Comparison of ENCODE assay signal across 1 cellular context in genomic region chr2:147843864-147844690, GRCh38.
TF ChIP-seq lines count a peak whose summit lies in the region.

No MANE protein-coding gene starts in this region.

TF ChIP-seq in HepG2, 621 proteins besides CTCF, POLR2A, EP300 and RAD21 (continued from another document and continues in another):
- TF ChIP-seq SNAPC4 (CRISPR knock-in tag; IDR thresholded peaks at IDR 0.05) (peak; percentile 81; the same call in 1 of the 2 replicates), ZNF720 (CRISPR knock-in tag; IDR thresholded peaks at IDR 0.05) (no peak), ARHGAP35 (CRISPR knock-in tag; IDR thresholded peaks at IDR 0.05; ENCODE audit: borderline replicate concordance) (no peak; the same call in 1 of the 2 replicates), NONO (IDR thresholded peaks at IDR 0.05) (no peak), NONO (CRISPR knock-in tag; conservative IDR thresholded peaks at IDR 0.05) (peak; percentile 66), ZBTB1 (CRISPR knock-in tag; IDR thresholded peaks at IDR 0.05; ENCODE audit: borderline replicate concordance) (no peak), HNRNPL (IDR thresholded peaks at IDR 0.05; ENCODE audit: low read depth, low read length) (peak; percentile 79; the same call in 1 of the 2 replicates), NRL (CRISPR knock-in tag; IDR thresholded peaks at IDR 0.05; ENCODE audit: borderline replicate concordance) (peak; percentile 95; the same call in 1 of the 2 replicates), KLF11 (CRISPR knock-in tag; IDR thresholded peaks at IDR 0.05) (peak; percentile 24; the same call in 1 of the 2 replicates), ZNF569 (CRISPR knock-in tag; IDR thresholded peaks at IDR 0.05; ENCODE audit: borderline replicate concordance) (no peak), ZFP82 (CRISPR knock-in tag; IDR thresholded peaks at IDR 0.05; ENCODE audit: borderline replicate concordance) (no peak), ZMYM3 (CRISPR knock-in tag; IDR thresholded peaks at IDR 0.05) (no peak), ZNF331 (CRISPR knock-in tag; IDR thresholded peaks at IDR 0.05) (peak; percentile 37), IKZF4 (CRISPR knock-in tag; IDR thresholded peaks at IDR 0.05; ENCODE audit: borderline replicate concordance, low read depth, not compliant biosample characterization) (peak; percentile 88), ZBTB49 (CRISPR knock-in tag; IDR thresholded peaks at IDR 0.05; ENCODE audit: borderline replicate concordance) (no peak), FLYWCH1 (CRISPR knock-in tag; IDR thresholded peaks at IDR 0.05) (no peak), NPAS2 (CRISPR knock-in tag; IDR thresholded peaks at IDR 0.05; ENCODE audit: borderline replicate concordance) (peak; percentile 73; the same call in 1 of the 2 replicates), ZMAT5 (CRISPR knock-in tag; IDR thresholded peaks at IDR 0.05; ENCODE audit: borderline replicate concordance, low read depth) (no peak), ZBTB20 (CRISPR knock-in tag; IDR thresholded peaks at IDR 0.05; ENCODE audit: borderline replicate concordance, low read depth) (peak; percentile 17; the same call in 1 of the 2 replicates), ATF1 (CRISPR knock-in tag; IDR thresholded peaks at IDR 0.05) (no peak), SOX6 (IDR thresholded peaks at IDR 0.05) (no peak), SOX6 (CRISPR knock-in tag; IDR thresholded peaks at IDR 0.05) (peak; percentile 76), ZSCAN31 (CRISPR knock-in tag; IDR thresholded peaks at IDR 0.05; ENCODE audit: low read depth) (peak; percentile 67), ZNF558 (CRISPR knock-in tag; IDR thresholded peaks at IDR 0.05; ENCODE audit: borderline replicate concordance) (peak; percentile 38; the same call in 1 of the 2 replicates), RNF219 (CRISPR knock-in tag; IDR thresholded peaks at IDR 0.05) (peak; percentile 58; the same call in 1 of the 2 replicates), DR1 (CRISPR knock-in tag; IDR thresholded peaks at IDR 0.05) (peak; percentile 87), SKI (IDR thresholded peaks at IDR 0.05; ENCODE audit: partially characterized antibody) (peak; percentile 98), RNF2 (conservative IDR thresholded peaks at IDR 0.05; ENCODE audit: low read depth) (peak; percentile 98), ZNF577 (CRISPR knock-in tag; IDR thresholded peaks at IDR 0.05; ENCODE audit: borderline replicate concordance, low read depth) (no peak), ZNF598 (CRISPR knock-in tag; IDR thresholded peaks at IDR 0.05; ENCODE audit: borderline replicate concordance) (peak; percentile 83; the same call in 1 of the 2 replicates), SPEN (CRISPR knock-in tag; IDR thresholded peaks at IDR 0.05; ENCODE audit: low read depth) (peak; percentile 53), ZNF34 (CRISPR knock-in tag; IDR thresholded peaks at IDR 0.05; ENCODE audit: borderline replicate concordance) (no peak), ZNF33A (CRISPR knock-in tag; IDR thresholded peaks at IDR 0.05; ENCODE audit: borderline replicate concordance) (no peak), ZNF264 (CRISPR knock-in tag; IDR thresholded peaks at IDR 0.05) (peak; percentile 84), ATF7-NPFF (CRISPR knock-in tag; IDR thresholded peaks at IDR 0.05; ENCODE audit: low read depth) (no peak), ZNF784 (CRISPR knock-in tag; IDR thresholded peaks at IDR 0.05; ENCODE audit: borderline replicate concordance) (peak; percentile 49; the same call in 1 of the 2 replicates), ZNF557 (CRISPR knock-in tag; IDR thresholded peaks at IDR 0.05) (peak; percentile 86; the same call in 1 of the 2 replicates), HDAC2 (CRISPR knock-in tag; IDR thresholded peaks at IDR 0.05) (peak; percentile 77), STAT5B (CRISPR knock-in tag; IDR thresholded peaks at IDR 0.05) (0 out of 2 replicates have a peak, but pooled peaks have one; percentile 15), ZNF510 (CRISPR knock-in tag; IDR thresholded peaks at IDR 0.05; ENCODE audit: low read depth) (no peak; the same call in 1 of the 2 replicates), HOXA3 (CRISPR knock-in tag; IDR thresholded peaks at IDR 0.05) (peak; percentile 65), AFF4 (CRISPR knock-in tag; IDR thresholded peaks at IDR 0.05) (no peak), MAFF (IDR thresholded peaks at IDR 0.05; ENCODE audit: low read depth, low read length) (no peak), HOXD1 (CRISPR knock-in tag; IDR thresholded peaks at IDR 0.05) (peak; percentile 71; the same call in 1 of the 2 replicates), ZNF563 (CRISPR knock-in tag; IDR thresholded peaks at IDR 0.05) (peak; percentile 80), HMG20A (CRISPR knock-in tag; IDR thresholded peaks at IDR 0.05; ENCODE audit: borderline replicate concordance) (peak; percentile 40; the same call in 1 of the 2 replicates), SOX13 (IDR thresholded peaks at IDR 0.05) (peak; percentile 24; the same call in 1 of the 2 replicates), SOX13 (CRISPR knock-in tag; conservative IDR thresholded peaks at IDR 0.05 in 1 of 2, IDR thresholded peaks at IDR 0.05 in 1 of 2) (peak in 1 of 2 experiments; percentile 24; a peak in 1 of 4 replicates), ZNF432 (CRISPR knock-in tag; IDR thresholded peaks at IDR 0.05; ENCODE audit: borderline replicate concordance) (no peak)
- TF ChIP-seq, protein P1, sequence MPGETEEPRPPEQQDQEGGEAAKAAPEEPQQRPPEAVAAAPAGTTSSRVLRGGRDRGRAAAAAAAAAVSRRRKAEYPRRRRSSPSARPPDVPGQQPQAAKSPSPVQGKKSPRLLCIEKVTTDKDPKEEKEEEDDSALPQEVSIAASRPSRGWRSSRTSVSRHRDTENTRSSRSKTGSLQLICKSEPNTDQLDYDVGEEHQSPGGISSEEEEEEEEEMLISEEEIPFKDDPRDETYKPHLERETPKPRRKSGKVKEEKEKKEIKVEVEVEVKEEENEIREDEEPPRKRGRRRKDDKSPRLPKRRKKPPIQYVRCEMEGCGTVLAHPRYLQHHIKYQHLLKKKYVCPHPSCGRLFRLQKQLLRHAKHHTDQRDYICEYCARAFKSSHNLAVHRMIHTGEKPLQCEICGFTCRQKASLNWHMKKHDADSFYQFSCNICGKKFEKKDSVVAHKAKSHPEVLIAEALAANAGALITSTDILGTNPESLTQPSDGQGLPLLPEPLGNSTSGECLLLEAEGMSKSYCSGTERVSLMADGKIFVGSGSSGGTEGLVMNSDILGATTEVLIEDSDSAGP (CRISPR knock-in tag; IDR thresholded peaks at IDR 0.05; ENCODE audit: borderline replicate concordance): peak; percentile 84; the same call in 1 of the 2 replicates
- TF ChIP-seq, protein P2, sequence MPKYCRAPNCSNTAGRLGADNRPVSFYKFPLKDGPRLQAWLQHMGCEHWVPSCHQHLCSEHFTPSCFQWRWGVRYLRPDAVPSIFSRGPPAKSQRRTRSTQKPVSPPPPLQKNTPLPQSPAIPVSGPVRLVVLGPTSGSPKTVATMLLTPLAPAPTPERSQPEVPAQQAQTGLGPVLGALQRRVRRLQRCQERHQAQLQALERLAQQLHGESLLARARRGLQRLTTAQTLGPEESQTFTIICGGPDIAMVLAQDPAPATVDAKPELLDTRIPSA (CRISPR knock-in tag; IDR thresholded peaks at IDR 0.05; ENCODE audit: borderline replicate concordance): 0 out of 2 replicates have a peak, but pooled peaks have one; percentile 53
